ENCODE assay signal across 11 cellular contexts in the genomic region with DNA sequence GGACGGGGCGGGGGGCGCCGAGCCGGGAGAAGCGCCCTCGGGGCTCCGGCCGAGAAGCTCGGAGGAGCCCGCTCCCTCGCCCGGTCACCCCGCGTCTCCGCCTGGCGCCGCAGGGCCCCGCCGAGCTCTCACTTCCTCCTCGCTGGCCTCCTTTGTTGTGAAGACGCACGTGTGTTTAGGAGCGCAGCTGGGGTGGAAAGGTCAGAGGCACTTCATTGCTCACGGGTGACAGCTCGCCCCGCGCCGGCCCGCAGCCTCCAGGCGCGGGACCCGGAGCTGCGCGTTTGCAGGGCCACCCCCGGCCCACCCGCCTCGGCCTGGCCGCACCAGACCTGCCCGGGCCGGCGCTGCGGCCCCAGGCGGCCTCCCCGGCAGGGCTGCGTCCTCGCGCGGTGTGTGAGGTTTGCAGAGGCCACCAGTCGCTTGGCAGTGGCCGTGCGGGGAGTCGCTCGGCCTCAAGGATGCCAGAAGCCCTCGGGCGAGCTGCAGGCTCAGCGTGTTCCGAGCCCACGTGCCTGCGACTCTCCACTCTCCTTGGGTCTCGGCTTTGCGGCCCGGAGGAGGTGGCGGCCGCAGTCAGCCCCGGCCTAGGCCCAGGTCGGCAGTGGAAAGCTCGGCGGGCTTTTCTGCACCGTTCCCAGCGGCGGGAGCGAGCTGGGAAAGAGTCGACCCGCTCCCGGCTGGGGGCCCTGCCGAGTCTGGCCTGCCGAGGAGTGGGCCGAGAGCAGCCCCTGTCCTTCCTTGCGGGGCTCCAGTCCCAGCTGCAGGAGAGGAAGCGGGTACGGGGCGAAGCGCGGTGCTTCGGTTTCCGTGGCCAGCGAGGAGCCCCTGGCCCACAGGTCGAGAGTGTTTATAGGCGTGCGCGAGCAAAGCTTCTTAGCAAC. TPM values are rescaled to one million over a fixed set of nuclear protein-coding genes. Genes with fewer than 3 reads are reported as not detected.
DNase-seq lines count a peak whose midpoint lies in the region; ATAC-seq and TF ChIP-seq lines count a peak whose summit lies in the region.
"Had no signal": no experiment of that assay in that cellular context is flagged by ENCODE, and none has a peak within 500 bp of the region (broad histone marks: within the 10 kb centered on the region; RNA-seq: fewer than 3 reads in every experiment).

No MANE protein-coding gene starts in this region.

- intact Hi-C loops in heart left ventricle (cut with DNase I), result loop anchor here in 5 of 10 donors (5.0 to 10.0 kb wide), 4 partner anchors 72 to 220 kb away; no protein-coding TSS in a partner anchor
- intact Hi-C loops in cardiac septum (cut with DNase I), result loop anchor here (10.0 kb wide), 1 partner anchor 410 kb away; no protein-coding TSS in a partner anchor
- intact Hi-C loops in A673 (cut with micrococcal nuclease; ENCODE audit: unreplicated experiment), result loop anchor here (5.0 kb wide), 1 partner anchor 72 kb away; no protein-coding TSS in a partner anchor

- H3K9me3 ChIP-seq in heart left ventricle (no peaks in the 10 kb centered on the region), endodermal cell (ENCODE audit: control insufficient read depth, low read length) (no peaks in the 10 kb centered on the region), upper lobe of left lung (no peaks in the 10 kb centered on the region), A673 (ENCODE audit: low read depth, low read length, poor library complexity, severe bottlenecking) (no peaks in the 10 kb centered on the region)

- TF ChIP-seq EP300 in upper lobe of left lung (IDR thresholded peaks at IDR 0.05), result no peak

- DNase-seq in heart left ventricle, result peak in 1 of 5 donors; percentile 37
- DNase-seq in cardiac septum (ENCODE audit: low spot score), result no peak
- DNase-seq in endodermal cell, result peak; percentile 87
- DNase-seq in mesothelial cell of epicardium (ENCODE audit: low spot score in 2 of 2, unreplicated experiment in 2 of 2), result no peak
- peak in 1 of 2 donors; percentile 88 for DNase-seq in upper lobe of left lung
- DNase-seq in A673 (ENCODE audit: low spot score), result no peak
- no peak for DNase-seq in DMS153 (lab: John Stamatoyannopoulos, UW)
- DNase-seq: NCI-H446, T-helper 9 cell had no signal

- H3K9ac ChIP-seq in endodermal cell (ENCODE audit: extremely low read depth, low read length, poor library complexity, severe bottlenecking), result peak overlapping the region; percentile 41
- H3K9ac ChIP-seq: BLaER1 treated with 17β-estradiol and CSF1 and Interleukin-3, amounts not matched to agents 10 nM and 100 nM had no signal

- CTCF ChIA-PET in A673 (lab: Charles Lee), result no interaction called here

- TF ChIP-seq CTCF in heart left ventricle (IDR thresholded peaks at IDR 0.05), result no peak
- no peak for TF ChIP-seq CTCF in endodermal cell (conservative IDR thresholded peaks at IDR 0.05)
- TF ChIP-seq CTCF in mesothelial cell of epicardium (IDR thresholded peaks at IDR 0.05; ENCODE audit: unreplicated experiment), result no peak
- TF ChIP-seq CTCF in upper lobe of left lung (IDR thresholded peaks at IDR 0.05), result no peak
- TF ChIP-seq CTCF in A673 (conservative IDR thresholded peaks at IDR 0.05; ENCODE audit: low read depth, low read length), result no peak

- WGBS in heart left ventricle, 4 donors, result 36 to 79% (median 66%) methylated on average over 27 to 92 of the region's 92 CpGs
- WGBS in endodermal cell (ENCODE audit: insufficient coverage in 1 of 2, insufficient read length in 1 of 2), 2 experiments, result 4 to 9% methylated on average over 37 to 92 of the region's 92 CpGs
- WGBS in upper lobe of left lung, 2 donors, result 35 to 42% methylated on average over 18 to 50 of the region's 92 CpGs

- no peaks in the 10 kb centered on the region for H3K36me3 ChIP-seq in heart left ventricle
- H3K36me3 ChIP-seq in endodermal cell (ENCODE audit: control insufficient read depth, insufficient read depth, low read length), result no peaks in the 10 kb centered on the region
- no peaks in the 10 kb centered on the region for H3K36me3 ChIP-seq in upper lobe of left lung
- no peaks in the 10 kb centered on the region for H3K36me3 ChIP-seq in A673 (ENCODE audit: insufficient read depth, low read length, poor library complexity, severe bottlenecking)
- H3K36me3 ChIP-seq: BLaER1 treated with 17β-estradiol and CSF1 and Interleukin-3, amounts not matched to agents 10 nM and 100 nM had no signal

- peaks cover 0 to 86% (median 35%) of the 10 kb centered on the region in 9 donors for H3K27me3 ChIP-seq in heart left ventricle
- peaks cover 80% of the 10 kb centered on the region for H3K27me3 ChIP-seq in endodermal cell (ENCODE audit: control insufficient read depth, insufficient read depth, low read length, poor library complexity, severe bottlenecking)
- peaks cover 0 to 69% (median 44%) of the 10 kb centered on the region in 4 donors for H3K27me3 ChIP-seq in upper lobe of left lung
- H3K27me3 ChIP-seq in A673 (replicated peaks; ENCODE audit: insufficient read depth, low read depth, low read length, poor library complexity), result peaks cover 40% of the 10 kb centered on the region

- H3K36me3 Mint-ChIP-seq in endodermal cell (ENCODE audit: low read depth) (no peaks in the 10 kb centered on the region), mesothelial cell of epicardium (peaks cover 10% of the 10 kb centered on the region)

- H3K27ac Mint-ChIP-seq in endodermal cell (no peak overlapping the region), mesothelial cell of epicardium (peak overlapping the region; percentile 89)

- BruUV-seq in A673 (replicated peaks; lab: Mats Ljungman, UMichigan), result no TSS peak

- ATAC-seq in heart left ventricle (no peak), upper lobe of left lung (ENCODE audit: low FRiP score in 2 of 2) (peak in 1 of 2 donors; percentile 29), GM19023 (IDR thresholded peaks at IDR 0.05; ENCODE audit: unreplicated experiment) (no peak)

- H3K4me3 Mint-ChIP-seq in endodermal cell, result peak overlapping the region; percentile 73
- H3K4me3 Mint-ChIP-seq in mesothelial cell of epicardium, result peak overlapping the region; percentile 95

- peaks cover 77% of the 10 kb centered on the region for H3K27me3 Mint-ChIP-seq in endodermal cell (ENCODE audit: insufficient read depth)
- peaks cover 54% of the 10 kb centered on the region for H3K27me3 Mint-ChIP-seq in mesothelial cell of epicardium (ENCODE audit: low read depth)

- H3K27ac ChIP-seq in heart left ventricle (peak overlapping the region in 10 of 12 donors; percentile 12 to 90 (median 70)), endodermal cell (ENCODE audit: low read depth, low read length) (no peak overlapping the region), upper lobe of left lung (no peak overlapping the region), A673 (ENCODE audit: low read depth, low read length, poor library complexity, severe bottlenecking) (no peak overlapping the region)
- H3K27ac ChIP-seq: BLaER1 treated with 17β-estradiol and CSF1 and Interleukin-3, amounts not matched to agents 10 nM and 100 nM had no signal

- H3K4me1 Mint-ChIP-seq in endodermal cell (peaks cover 15% of the 10 kb centered on the region), mesothelial cell of epicardium (peaks cover 48% of the 10 kb centered on the region)

- POLR2A ChIA-PET in A673 (lab: Charles Lee; ENCODE audit: low non-redundant PET), result no interaction called here

- H3K9me3 Mint-ChIP-seq in endodermal cell, result no peaks in the 10 kb centered on the region
- H3K9me3 Mint-ChIP-seq in mesothelial cell of epicardium, result no peaks in the 10 kb centered on the region

- TF ChIP-seq POLR2A in heart left ventricle (IDR thresholded peaks at IDR 0.05) (no peak), upper lobe of left lung (IDR thresholded peaks at IDR 0.05) (no peak)

- peak overlapping the region in 11 of 12 donors; percentile 28 to 89 (median 68) for H3K4me3 ChIP-seq in heart left ventricle
- peak overlapping the region; percentile 80 for H3K4me3 ChIP-seq in endodermal cell (ENCODE audit: low read length)
- peak overlapping the region in 3 of 4 donors; percentile 6 to 59 (median 18) for H3K4me3 ChIP-seq in upper lobe of left lung
- no peak overlapping the region for H3K4me3 ChIP-seq in A673 (ENCODE audit: low read depth, low read length, poor library complexity, severe bottlenecking)

- H3K4me1 ChIP-seq in heart left ventricle (peaks cover 0 to 42% (median 5%) of the 10 kb centered on the region in 12 donors), endodermal cell (ENCODE audit: control insufficient read depth, insufficient read depth, low read length) (no peaks in the 10 kb centered on the region), upper lobe of left lung (peaks cover 30 to 48% (median 44%) of the 10 kb centered on the region in 4 donors), A673 (ENCODE audit: insufficient read depth, low read length, poor library complexity, severe bottlenecking) (peaks cover 4% of the 10 kb centered on the region)

RNA-seq across cellular contexts. Expression of a gene that starts 5.3 kb away (rescaled TPM):
- total RNA-seq in heart left ventricle (1 to 10 TPM; 1.8 to 6.3 (median 3.5) TPM), cardiac septum (6.4 TPM), endodermal cell (10 to 100 TPM in 1 of 2 donors, 1 to 10 TPM in 1; 7.1 to 10.1 TPM), mesothelial cell of epicardium (49.8 to 52.2 TPM (median 50.5 TPM) in 3 replicates), upper lobe of left lung (1 to 10 TPM in 5 of 6 donors, under 1 TPM in 1; 0.22 to 5.5 (median 2.2) TPM), A673 (2021) (0.49 and 0.50 TPM in 2 replicates)
- polyA plus RNA-seq in heart left ventricle, result 1 to 10 TPM; 2.1 to 2.9 TPM
- polyA plus RNA-seq in endodermal cell (2013, experiment 1 of 2), result 2.5 TPM
- 2.4 TPM for polyA plus RNA-seq in endodermal cell (2013, experiment 2 of 2)

Comparison
In these comparisons a context has a peak if more than half of its experiments do, and no peak if none do; other contexts are left out.
1. H3K27ac ChIP-seq: peak in heart left ventricle (10 of 12); none in endodermal cell (single experiment), upper lobe of left lung (0 of 4) and A673 (single experiment).